ENCODE assay signal across 8 cellular contexts in the genomic region with DNA sequence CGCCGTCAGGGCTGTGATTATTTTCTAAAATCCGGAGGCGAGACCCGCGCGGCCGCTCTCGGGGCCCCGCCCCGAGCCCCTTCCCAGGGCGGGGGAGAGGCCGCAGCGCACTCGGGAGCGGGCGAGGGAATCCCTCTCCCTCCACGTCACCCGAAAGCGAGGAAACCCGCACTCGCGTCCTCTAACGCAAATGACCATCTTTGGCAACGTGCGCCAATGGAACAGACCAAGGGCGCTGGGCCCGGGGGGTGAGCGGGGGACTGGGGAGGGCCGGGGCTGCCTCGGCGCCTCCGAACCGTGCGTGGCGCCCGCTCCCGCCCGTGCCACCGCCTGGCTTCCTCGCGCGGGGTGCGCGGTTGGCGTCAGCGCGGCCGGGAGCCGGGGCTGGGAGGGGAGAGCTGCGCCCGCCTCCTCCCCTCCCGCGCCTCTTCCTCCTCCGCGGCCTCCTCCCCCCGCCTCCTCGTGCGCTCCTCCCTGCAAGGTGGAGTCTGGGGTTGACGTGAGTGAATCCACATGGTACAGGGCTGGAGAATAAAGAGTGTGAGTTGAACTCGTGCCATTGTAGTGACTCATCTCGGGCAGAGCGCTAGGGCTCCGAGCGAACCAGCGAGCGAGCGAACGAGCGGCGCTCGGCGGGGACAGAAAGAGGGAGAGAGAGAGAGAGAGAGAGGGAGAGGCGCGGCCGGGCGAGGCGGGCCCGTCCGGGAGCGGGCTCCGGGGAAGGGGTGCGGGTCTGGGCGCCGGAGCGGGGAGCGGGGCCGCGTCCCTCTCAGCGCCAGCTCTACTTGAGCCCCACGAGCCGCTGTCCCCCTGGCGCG. TPM values are rescaled to one million over a fixed set of nuclear protein-coding genes. Genes with fewer than 3 reads are reported as not detected.
DNase-seq lines count a peak whose midpoint lies in the region; ATAC-seq and TF ChIP-seq lines count a peak whose summit lies in the region.

A gene (plus strand): TSS at position 562 of the 818 bp plus-strand sequence. CDS start 863 bp downstream, outside the sequence.

- H3K4me3 ChIP-seq in GM12864 (ENCODE audit: low read depth, low read length) (peak within 1 kb of the TSS; percentile 68), parathyroid adenoma (ENCODE audit: low read depth, low read length) (peak within 1 kb of the TSS; percentile 76), transverse colon (peak within 1 kb of the TSS; percentile 75 to 99 (median 88))

- TF ChIP-seq POLR2A in transverse colon (IDR thresholded peaks at IDR 0.05): peak; percentile 100

- H3K27ac ChIP-seq in parathyroid adenoma (peak within 1 kb of the TSS; percentile 97), transverse colon (peak within 1 kb of the TSS; percentile 100)

- ATAC-seq in HG02759 (IDR thresholded peaks at IDR 0.05; ENCODE audit: unreplicated experiment) (peak; percentile 78), Right ventricle myocardium superior (ENCODE audit: poor library complexity) (peak; percentile 71)

- DNase-seq in GM12864 (ENCODE audit: low read depth): peak; percentile 91
- DNase-seq in NCI-H128 (lab: John Stamatoyannopoulos, UW; ENCODE audit: unreplicated experiment): peak; percentile 92
- DNase-seq in SW 1271 (lab: John Stamatoyannopoulos, UW): peak; percentile 99 to 100
- DNase-seq in activated naive CD8-positive, alpha-beta T cell treated with anti-CD3 and anti-CD28 coated beads, Interleukin-2, amount 50 U/mL, for 16 hours (ENCODE audit: low read depth, low spot score): peak; percentile 90
- DNase-seq in Right ventricle myocardium superior: peak; percentile 97
- peak; percentile 97 for DNase-seq in transverse colon

- H3K9me3 ChIP-seq in parathyroid adenoma (ENCODE audit: control insufficient read depth, low read length): no peaks in the 10 kb centered on the region
- no peaks in the 10 kb centered on the region for H3K9me3 ChIP-seq in transverse colon

- no peaks in the 10 kb centered on the region for H3K79me2 ChIP-seq in parathyroid adenoma

- TF ChIP-seq EP300 in transverse colon (IDR thresholded peaks at IDR 0.05; ENCODE audit: low read depth): peak; percentile 94

- H3K4me1 ChIP-seq in parathyroid adenoma (peaks cover 12% of the 10 kb centered on the region), transverse colon (peaks cover 7 to 31% (median 19%) of the 10 kb centered on the region in 4 donors)

- H3K27me3 ChIP-seq in parathyroid adenoma (ENCODE audit: control insufficient read depth, insufficient read depth, low read length): no peaks in the 10 kb centered on the region
- no peaks in the 10 kb centered on the region for H3K27me3 ChIP-seq in transverse colon

- intact Hi-C loops in Right ventricle myocardium superior (cut with DNase I) (loop anchor here (5.0 to 10.0 kb wide), 4 partner anchors 60 to 658 kb away; a partner anchor contains a TSS), transverse colon (cut with DNase I; ENCODE audit: low total_unique reads) (loop anchor here (2.0 to 10.0 kb wide), 4 partner anchors 50 to 502 kb away; a partner anchor contains a TSS)

- peak within 1 kb of the TSS; percentile 76 for H3K4me2 ChIP-seq in parathyroid adenoma (ENCODE audit: low read length)

- in situ Hi-C loops in transverse colon (cut with MboI; ENCODE audit: low pct_ligation_motif_present in 1 of 4, low pct_unique_long_range_greater_than_20kb in 1 of 4, low sequenced_read_pairs in 3 of 4): no loop called here

- H3K9ac ChIP-seq in parathyroid adenoma: peak within 1 kb of the TSS; percentile 84

- H3K36me3 ChIP-seq in parathyroid adenoma (ENCODE audit: control insufficient read depth, insufficient read depth, low read length): no peaks in the 10 kb centered on the region
- no peaks in the 10 kb centered on the region for H3K36me3 ChIP-seq in transverse colon

- H2AFZ ChIP-seq in parathyroid adenoma: peak within 1 kb of the TSS; percentile 97

- no peak for TF ChIP-seq CTCF in GM12864 (IDR thresholded peaks at IDR 0.05; ENCODE audit: low read depth, low read length, missing control alignments)
- TF ChIP-seq CTCF in parathyroid adenoma (IDR thresholded peaks at IDR 0.05): no peak
- peak in 3 of 5 experiments; percentile 2 to 36 (median 8) for TF ChIP-seq CTCF in transverse colon (IDR thresholded peaks at IDR 0.05)

- WGBS in transverse colon (ENCODE audit: low coverage in 1 of 2), 2 donors: 0% methylated on average over 4 to 82 of the region's 94 CpGs

RNA-seq across cellular contexts. Expression of the gene that starts here (rescaled TPM):
- total RNA-seq in Right ventricle myocardium superior: 45.7 TPM
- total RNA-seq in transverse colon: 100 to 1,000 TPM; 135 to 358 (median 233) TPM

Comparison
In these comparisons a context has a peak if more than half of its experiments do, and no peak if none do; other contexts are left out.
1. Peak in every context shown above with its lines: DNase-seq, ATAC-seq, H3K4me3 ChIP-seq and H3K27ac ChIP-seq.
2. CTCF ChIP-seq: peak in transverse colon (3 of 5); none in GM12864 (single experiment) and parathyroid adenoma (single experiment).